Comparison of ENCODE assay signal across 1 cellular context in genomic region chr1:6624712-6625578, GRCh38.
A peak's percentile ranks its signal among the peaks of the same experiment; 100 is the strongest.
TF ChIP-seq lines count a peak whose summit lies in the region.

TSS of gene THAP3 (plus strand) at chr1:6624868. CDS start at chr1:6625219, 351 bp downstream.

TF ChIP-seq in HepG2, 621 proteins besides CTCF, POLR2A, EP300 and RAD21 (continued from another document and continues in another):
- TF ChIP-seq ZNF704 (CRISPR knock-in tag; IDR thresholded peaks at IDR 0.05; ENCODE audit: borderline replicate concordance) = 0 out of 2 replicates have a peak, but pooled peaks have one; percentile 33
- TF ChIP-seq SKIL (CRISPR knock-in tag; IDR thresholded peaks at IDR 0.05; ENCODE audit: borderline replicate concordance) = no peak
- TF ChIP-seq GMEB1 (CRISPR knock-in tag; IDR thresholded peaks at IDR 0.05; ENCODE audit: borderline replicate concordance) = peak; percentile 54; the same call in 1 of the 2 replicates
- no peak for TF ChIP-seq TRIM24 (CRISPR knock-in tag; IDR thresholded peaks at IDR 0.05)
- TF ChIP-seq ATF3 (CRISPR knock-in tag; IDR thresholded peaks at IDR 0.05) = no peak
- no peak for TF ChIP-seq CAMTA2 (CRISPR knock-in tag; IDR thresholded peaks at IDR 0.05; ENCODE audit: borderline replicate concordance)
- no peak for TF ChIP-seq NKX3-1 (CRISPR knock-in tag; IDR thresholded peaks at IDR 0.05)
- no peak for TF ChIP-seq SIN3B (IDR thresholded peaks at IDR 0.05; ENCODE audit: low read length)
- no peak for TF ChIP-seq ZNF792 (CRISPR knock-in tag; IDR thresholded peaks at IDR 0.05)
- TF ChIP-seq RARG (CRISPR knock-in tag; IDR thresholded peaks at IDR 0.05; ENCODE audit: low read depth) = no peak
- no peak for TF ChIP-seq HDAC6 (IDR thresholded peaks at IDR 0.05; ENCODE audit: low read depth, low read length)
- no peak for TF ChIP-seq ZBTB34 (CRISPR knock-in tag; IDR thresholded peaks at IDR 0.05)
- TF ChIP-seq SP1 (IDR thresholded peaks at IDR 0.05) = no peak
- peak; percentile 76 for TF ChIP-seq SP1 (CRISPR knock-in tag; IDR thresholded peaks at IDR 0.05)
- no peak for TF ChIP-seq RARA (CRISPR knock-in tag; IDR thresholded peaks at IDR 0.05)
- TF ChIP-seq MED8 (CRISPR knock-in tag; IDR thresholded peaks at IDR 0.05; ENCODE audit: insufficient replicate concordance) = peak; percentile 30
- TF ChIP-seq STAT5B (CRISPR knock-in tag; IDR thresholded peaks at IDR 0.05) = peak; percentile 56; the same call in 1 of the 2 replicates
- TF ChIP-seq HDAC2 (CRISPR knock-in tag; IDR thresholded peaks at IDR 0.05) = no peak
- no peak for TF ChIP-seq ZNF282 (IDR thresholded peaks at IDR 0.05; ENCODE audit: partially characterized antibody)
- no peak for TF ChIP-seq TARDBP (CRISPR knock-in tag; IDR thresholded peaks at IDR 0.05)
- TF ChIP-seq HNRNPK (IDR thresholded peaks at IDR 0.05; ENCODE audit: low read depth, low read length, poor library complexity, severe bottlenecking) = no peak
- TF ChIP-seq ZMYM4 (CRISPR knock-in tag; IDR thresholded peaks at IDR 0.05) = no peak
- no peak for TF ChIP-seq ZNF382 (CRISPR knock-in tag; IDR thresholded peaks at IDR 0.05; ENCODE audit: borderline replicate concordance)
- TF ChIP-seq SMC3 (IDR thresholded peaks at IDR 0.05; ENCODE audit: low read length) = no peak
- TF ChIP-seq ZNF687 (CRISPR knock-in tag; IDR thresholded peaks at IDR 0.05) = peak; percentile 71
- TF ChIP-seq ZBTB39 (CRISPR knock-in tag; IDR thresholded peaks at IDR 0.05) = no peak; the same call in 1 of the 2 replicates
- TF ChIP-seq ZNF260 (CRISPR knock-in tag; IDR thresholded peaks at IDR 0.05; ENCODE audit: borderline replicate concordance, low read depth) = no peak
- no peak for TF ChIP-seq HNF1A (IDR thresholded peaks at IDR 0.05; ENCODE audit: low read depth)
- TF ChIP-seq HNF1A (CRISPR knock-in tag; IDR thresholded peaks at IDR 0.05; ENCODE audit: borderline replicate concordance) = no peak; the same call in 1 of the 2 replicates
- TF ChIP-seq ZNF496 (CRISPR knock-in tag; IDR thresholded peaks at IDR 0.05; ENCODE audit: insufficient replicate concordance) = no peak
- no peak for TF ChIP-seq ZNF17 (CRISPR knock-in tag; IDR thresholded peaks at IDR 0.05)
- TF ChIP-seq ZNF225 (CRISPR knock-in tag; IDR thresholded peaks at IDR 0.05) = no peak
- 0 out of 2 replicates have a peak, but pooled peaks have one; percentile 41 for TF ChIP-seq GATAD1 (CRISPR knock-in tag; IDR thresholded peaks at IDR 0.05)
- no peak for TF ChIP-seq PCBP1 (IDR thresholded peaks at IDR 0.05; ENCODE audit: borderline replicate concordance, low read depth, low read length)
- TF ChIP-seq ZNF724P (CRISPR knock-in tag; IDR thresholded peaks at IDR 0.05; ENCODE audit: borderline replicate concordance) = no peak
- no peak for TF ChIP-seq ZNF558 (CRISPR knock-in tag; IDR thresholded peaks at IDR 0.05; ENCODE audit: borderline replicate concordance)
- no peak for TF ChIP-seq XBP1 (CRISPR knock-in tag; IDR thresholded peaks at IDR 0.05)
- no peak for TF ChIP-seq ZNF253 (CRISPR knock-in tag; IDR thresholded peaks at IDR 0.05; ENCODE audit: borderline replicate concordance)
- no peak for TF ChIP-seq ZNF224 (CRISPR knock-in tag; IDR thresholded peaks at IDR 0.05)
- TF ChIP-seq ZNF552 (CRISPR knock-in tag; IDR thresholded peaks at IDR 0.05; ENCODE audit: borderline replicate concordance) = no peak; the same call in 1 of the 2 replicates
- TF ChIP-seq ZNF883 (CRISPR knock-in tag; IDR thresholded peaks at IDR 0.05; ENCODE audit: not compliant biosample characterization) = peak; percentile 4
- TF ChIP-seq HIC2 (CRISPR knock-in tag; IDR thresholded peaks at IDR 0.05; ENCODE audit: low read depth) = 0 out of 2 replicates have a peak, but pooled peaks have one; percentile 21
- TF ChIP-seq NFIC (IDR thresholded peaks at IDR 0.05; ENCODE audit: low read length) = no peak
- no peak for TF ChIP-seq ZNF138 (CRISPR knock-in tag; IDR thresholded peaks at IDR 0.05; ENCODE audit: low read depth)
- no peak for TF ChIP-seq ZNF580 (CRISPR knock-in tag; IDR thresholded peaks at IDR 0.05; ENCODE audit: borderline replicate concordance, low read depth)
- TF ChIP-seq GATA4 (IDR thresholded peaks at IDR 0.05; ENCODE audit: borderline replicate concordance, low read depth) = no peak
